ENCODE assay signal across 8 cellular contexts in genomic region chr2:226798422-226799210, GRCh38. TPM values are rescaled to one million over a fixed set of nuclear protein-coding genes. Genes with fewer than 3 reads are reported as not detected.
A peak's percentile ranks its signal among the peaks of the same experiment; 100 is the strongest.
DNase-seq lines count a peak whose midpoint lies in the region; ATAC-seq and TF ChIP-seq lines count a peak whose summit lies in the region.

No MANE protein-coding gene starts in this region.

- intact Hi-C loops in CD8-positive, alpha-beta T cell (cut with DNase I, micrococcal nuclease): loop anchor here (1.0 to 10.0 kb wide), 5 partner anchors 7 to 1854 kb away; partner anchors contain the start of genes DOCK10 (in 1 of the 2) and RHBDD1 (in 1 of the 2)

- H3K36me3 Mint-ChIP-seq in CD8-positive, alpha-beta T cell: peaks cover 2% of the 10 kb centered on the region
- no peaks in the 10 kb centered on the region for H3K36me3 Mint-ChIP-seq in naive thymus-derived CD8-positive, alpha-beta T cell

- peak overlapping the region; percentile 90 for H3K4me3 ChIP-seq in CD8-positive, alpha-beta T cell (ENCODE audit: low read depth, low read length)
- H3K4me3 ChIP-seq in upper lobe of left lung: peak overlapping the region; percentile 26 to 91 (median 70)

- 0 to 8% methylated on average over 1 to 40 of the region's 80 CpGs for WGBS in upper lobe of left lung, 2 donors

- POLR2A ChIA-PET in CD8-positive, alpha-beta T cell (lab: Charles Lee): interaction anchor here (0.7 to 6.1 kb wide), 8 partner anchors 8 to 187 kb away, joined by 3 to 66 read pairs (median 4); partner anchors contain the start of gene RHBDD1
- POLR2A ChIA-PET in naive thymus-derived CD8-positive, alpha-beta T cell (lab: Charles Lee): interaction anchor here (0.6 to 3.5 kb wide), 9 partner anchors 8 to 1835 kb away, joined by 3 to 41 read pairs (median 4); partner anchors contain the start of gene RHBDD1

- no peak for TF ChIP-seq POLR2A in upper lobe of left lung (IDR thresholded peaks at IDR 0.05)

- H3K9me3 Mint-ChIP-seq in CD8-positive, alpha-beta T cell: no peaks in the 10 kb centered on the region
- no peaks in the 10 kb centered on the region for H3K9me3 Mint-ChIP-seq in naive thymus-derived CD8-positive, alpha-beta T cell

- peaks cover 26% of the 10 kb centered on the region for H3K4me1 ChIP-seq in CD8-positive, alpha-beta T cell (ENCODE audit: insufficient read depth, low read length)
- peaks cover 33 to 78% (median 48%) of the 10 kb centered on the region in 4 donors for H3K4me1 ChIP-seq in upper lobe of left lung

- TF ChIP-seq CTCF in CD8-positive, alpha-beta T cell (IDR thresholded peaks at IDR 0.05): peak; percentile 15
- no peak for TF ChIP-seq CTCF in upper lobe of left lung (IDR thresholded peaks at IDR 0.05)

- H3K27ac ChIP-seq in CD8-positive, alpha-beta T cell (ENCODE audit: low read depth, low read length): peak overlapping the region; percentile 51
- peak overlapping the region; percentile 63 for H3K27ac ChIP-seq in KOPT-K1 (ENCODE audit: low read depth, low read length, poor library complexity, severe bottlenecking)
- peak overlapping the region; percentile 76 to 90 (median 88) for H3K27ac ChIP-seq in upper lobe of left lung

- peak in 6 of 7 experiments; percentile 17 to 75 (median 60) for DNase-seq in CD8-positive, alpha-beta T cell
- DNase-seq in activated T-cell treated with anti-CD3 and anti-CD28 coated beads for 48 hours (ENCODE audit: low read depth) (peak; percentile 35), fibroblast of gingiva (ENCODE audit: low read depth) (peak; percentile 59), upper lobe of left lung (peak; percentile 31 to 91), AG08395 (ENCODE audit: low spot score) (no peak)
- peak; percentile 40 to 82 (median 56) for DNase-seq in naive thymus-derived CD8-positive, alpha-beta T cell

- H3K27ac Mint-ChIP-seq in CD8-positive, alpha-beta T cell: peak overlapping the region; percentile 86
- H3K27ac Mint-ChIP-seq in naive thymus-derived CD8-positive, alpha-beta T cell: peak overlapping the region; percentile 34 to 94 (median 92)

- H3K4me3 Mint-ChIP-seq in CD8-positive, alpha-beta T cell: peak overlapping the region; percentile 92
- peak overlapping the region; percentile 88 to 96 (median 91) for H3K4me3 Mint-ChIP-seq in naive thymus-derived CD8-positive, alpha-beta T cell

- no peaks in the 10 kb centered on the region for H3K9me3 ChIP-seq in CD8-positive, alpha-beta T cell (ENCODE audit: low read length)
- H3K9me3 ChIP-seq in KOPT-K1 (ENCODE audit: insufficient read depth, low read length, poor library complexity, severe bottlenecking) (no peaks in the 10 kb centered on the region), upper lobe of left lung (no peaks in the 10 kb centered on the region)

- H3K27me3 ChIP-seq in CD8-positive, alpha-beta T cell (ENCODE audit: insufficient read depth, low read length): no peaks in the 10 kb centered on the region
- no peaks in the 10 kb centered on the region for H3K27me3 ChIP-seq in upper lobe of left lung

- CTCF ChIA-PET in CD8-positive, alpha-beta T cell (lab: Charles Lee): interaction anchor here (0.8 to 4.0 kb wide), 11 partner anchors 9 to 909 kb away, joined by 3 to 33 read pairs (median 4); partner anchors contain the start of gene RHBDD1

- no peaks in the 10 kb centered on the region for H3K36me3 ChIP-seq in CD8-positive, alpha-beta T cell (ENCODE audit: insufficient read depth, low read length)
- H3K36me3 ChIP-seq in KOPT-K1 (ENCODE audit: insufficient read depth, low read length) (0 out of 2 replicates have a peak, but pooled peaks cover 8% of the 10 kb centered on the region), upper lobe of left lung (peaks cover 0 to 4% (median 0%) of the 10 kb centered on the region in 4 donors)

- peaks cover 1% of the 10 kb centered on the region for H3K27me3 Mint-ChIP-seq in CD8-positive, alpha-beta T cell (ENCODE audit: low read depth)
- peaks cover 0 to 6% (median 2%) of the 10 kb centered on the region in 5 donors for H3K27me3 Mint-ChIP-seq in naive thymus-derived CD8-positive, alpha-beta T cell

- H3K4me1 Mint-ChIP-seq in CD8-positive, alpha-beta T cell (ENCODE audit: low read depth): peaks cover 46% of the 10 kb centered on the region
- H3K4me1 Mint-ChIP-seq in naive thymus-derived CD8-positive, alpha-beta T cell: peaks cover 10 to 56% (median 53%) of the 10 kb centered on the region in 4 donors

- TF ChIP-seq EP300 in upper lobe of left lung (IDR thresholded peaks at IDR 0.05): no peak

- peak; percentile 22 for ATAC-seq in CD8-positive, alpha-beta T cell
- ATAC-seq in GM21423 (IDR thresholded peaks at IDR 0.05; ENCODE audit: unreplicated experiment): peak; percentile 15
- ATAC-seq in naive thymus-derived CD8-positive, alpha-beta T cell: peak; percentile 36 to 42
- ATAC-seq in upper lobe of left lung (ENCODE audit: low FRiP score in 2 of 2): peak in 1 of 2 donors; percentile 27

RNA-seq across cellular contexts. Expression of gene IRS1, which starts 1.0 kb away (rescaled TPM):
- 1 to 10 TPM; 5.6 to 5.9 TPM for total RNA-seq in CD8-positive, alpha-beta T cell
- 10 to 100 TPM; 11.4 to 14.0 TPM for total RNA-seq in naive thymus-derived CD8-positive, alpha-beta T cell
- under 1 TPM; 0.51 to 0.84 (median 0.64) TPM for polyA plus RNA-seq in naive thymus-derived CD8-positive, alpha-beta T cell
- total RNA-seq in upper lobe of left lung: 10 to 100 TPM in 5 of 6 donors, 1 to 10 TPM in 1; 9.3 to 14.3 (median 12.4) TPM

RNA-seq across cellular contexts. Expression of gene RHBDD1, which starts 37.2 kb away (rescaled TPM):
- 10 to 100 TPM; 29.7 to 30.9 TPM for total RNA-seq in CD8-positive, alpha-beta T cell
- total RNA-seq in naive thymus-derived CD8-positive, alpha-beta T cell: 10 to 100 TPM; 53.5 to 55.6 TPM
- 10 to 100 TPM; 13.7 to 20.4 (median 14.8) TPM for polyA plus RNA-seq in naive thymus-derived CD8-positive, alpha-beta T cell
- 10 to 100 TPM in 5 of 6 donors, 1 to 10 TPM in 1; 2.6 to 40.2 (median 14.5) TPM for total RNA-seq in upper lobe of left lung
